In genomic region chr22:30325724-30326703, GRCh38 we compare ENCODE assay signal across 8 cellular contexts. TPM values are rescaled to one million over a fixed set of nuclear protein-coding genes. Genes with fewer than 3 reads are reported as not detected.
DNase-seq lines count a peak whose midpoint lies in the region; ATAC-seq and TF ChIP-seq lines count a peak whose summit lies in the region.

No MANE protein-coding gene starts in this region.

- H3K36me3 Mint-ChIP-seq in activated CD4-positive, alpha-beta T cell treated with anti-CD3 and anti-CD28 coated beads for 36 hours (ENCODE audit: low read depth), result peaks cover 19% of the 10 kb centered on the region

- peak overlapping the region; percentile 82 for H3K4me3 Mint-ChIP-seq in activated CD4-positive, alpha-beta T cell treated with anti-CD3 and anti-CD28 coated beads for 36 hours

- H3K4me1 ChIP-seq in RWPE2 (ENCODE audit: insufficient read depth, poor library complexity, severe bottlenecking), result peaks cover 21% of the 10 kb centered on the region
- peaks cover 53% of the 10 kb centered on the region for H3K4me1 ChIP-seq in effector memory CD4-positive, alpha-beta T cell (ENCODE audit: control insufficient read depth, insufficient read depth, low read length, poor library complexity, severe bottlenecking)
- peaks cover 47% of the 10 kb centered on the region for H3K4me1 ChIP-seq in muscle layer of colon (ENCODE audit: insufficient read depth, low read length)

- CTCF ChIA-PET in activated CD4-positive, alpha-beta T cell treated with anti-CD3 and anti-CD28 coated beads for 36 hours (lab: Charles Lee), result interaction anchor here (0.6 to 5.1 kb wide), 14 partner anchors 8 to 219 kb away, joined by 3 to 45 read pairs (median 4); partner anchors contain the start of gene CASTOR1

- H3K4me3 ChIP-seq in RWPE2 (ENCODE audit: severe bottlenecking) (peak overlapping the region; percentile 98), muscle layer of colon (ENCODE audit: low read depth in 1 of 2, low read length in 2 of 2) (peak overlapping the region; percentile 74 to 82)
- peak overlapping the region; percentile 95 for H3K4me3 ChIP-seq in effector memory CD4-positive, alpha-beta T cell (ENCODE audit: insufficient read depth, low read depth, low read length, poor library complexity, severe bottlenecking)

- DNase-seq in activated CD4-positive, alpha-beta T cell treated with anti-CD3 and anti-CD28 coated beads for 36 hours, result no peak
- no peak for DNase-seq in activated CD4-positive, alpha-beta T cell treated with anti-CD3 and anti-CD28 coated beads, Interleukin-2, amount 50 U/mL, for 4 hours
- DNase-seq in RWPE2 (ENCODE audit: low spot score) (no peak), NAMALWA (ENCODE audit: low spot score) (no peak), AML-193 (lab: John Stamatoyannopoulos, UW) (no peak)
- DNase-seq in effector memory CD4-positive, alpha-beta T cell, result no peak

- POLR2A ChIA-PET in activated CD4-positive, alpha-beta T cell treated with anti-CD3 and anti-CD28 coated beads for 36 hours (lab: Charles Lee), result interaction anchor here (0.6 to 1.8 kb wide), 9 partner anchors 8 to 488 kb away, joined by 3 to 11 read pairs (median 4); partner anchors contain the start of genes ASCC2, CCDC157 and SF3A1

- no peaks in the 10 kb centered on the region for H3K9me3 ChIP-seq in RWPE2 (ENCODE audit: severe bottlenecking)
- H3K9me3 ChIP-seq in effector memory CD4-positive, alpha-beta T cell (ENCODE audit: control insufficient read depth, low read length), result no peaks in the 10 kb centered on the region
- H3K9me3 ChIP-seq in muscle layer of colon (ENCODE audit: low read length), result no peaks in the 10 kb centered on the region

- TF ChIP-seq CTCF in RWPE2 (IDR thresholded peaks at IDR 0.05; ENCODE audit: poor library complexity, severe bottlenecking), result no peak

- H3K27me3 ChIP-seq in RWPE2 (ENCODE audit: insufficient read depth, poor library complexity, severe bottlenecking) (no peaks in the 10 kb centered on the region), muscle layer of colon (ENCODE audit: control insufficient read depth in 1 of 2, insufficient read depth in 2 of 2, low read length in 2 of 2) (no peaks in the 10 kb centered on the region)
- H3K27me3 ChIP-seq in effector memory CD4-positive, alpha-beta T cell (replicated peaks; ENCODE audit: control insufficient read depth, insufficient read depth, low read length, poor library complexity, severe bottlenecking), result no peaks in the 10 kb centered on the region

- intact Hi-C loops in activated CD4-positive, alpha-beta T cell treated with anti-CD3 and anti-CD28 coated beads for 36 hours (cut with DNase I, micrococcal nuclease), result loop anchor here (1.0 to 5.0 kb wide), 7 partner anchors 11 to 721 kb away; partner anchors contain the start of genes ASCC2 (in 1 of the 2), CASTOR1 (in 1 of the 2), CCDC157 (in 1 of the 2) and RNF215 (in 1 of the 2)

- H3K27ac ChIP-seq in RWPE2 (ENCODE audit: poor library complexity, severe bottlenecking) (peak overlapping the region; percentile 53), muscle layer of colon (ENCODE audit: low read depth, low read length) (peak overlapping the region; percentile 81)
- peak overlapping the region; percentile 73 for H3K27ac ChIP-seq in effector memory CD4-positive, alpha-beta T cell (ENCODE audit: insufficient read depth, low read length, poor library complexity, severe bottlenecking)

- H3K27me3 Mint-ChIP-seq in activated CD4-positive, alpha-beta T cell treated with anti-CD3 and anti-CD28 coated beads for 36 hours, result no peaks in the 10 kb centered on the region

- H3K36me3 ChIP-seq in RWPE2 (ENCODE audit: low read depth) (no peaks in the 10 kb centered on the region), muscle layer of colon (ENCODE audit: insufficient read depth, low read length) (no peaks in the 10 kb centered on the region)
- no peaks in the 10 kb centered on the region for H3K36me3 ChIP-seq in effector memory CD4-positive, alpha-beta T cell (ENCODE audit: control insufficient read depth, insufficient read depth, low read length)

- no peaks in the 10 kb centered on the region for H3K9me3 Mint-ChIP-seq in activated CD4-positive, alpha-beta T cell treated with anti-CD3 and anti-CD28 coated beads for 36 hours (ENCODE audit: low read depth)

- peak overlapping the region; percentile 71 for H3K27ac Mint-ChIP-seq in activated CD4-positive, alpha-beta T cell treated with anti-CD3 and anti-CD28 coated beads for 36 hours

- peak overlapping the region; percentile 60 for H3K9ac ChIP-seq in muscle layer of colon (ENCODE audit: low read length)

- peaks cover 52% of the 10 kb centered on the region for H3K4me1 Mint-ChIP-seq in activated CD4-positive, alpha-beta T cell treated with anti-CD3 and anti-CD28 coated beads for 36 hours

- peak; percentile 6 for ATAC-seq in activated CD4-positive, alpha-beta T cell treated with anti-CD3 and anti-CD28 coated beads for 36 hours
- ATAC-seq in HG02763 (IDR thresholded peaks at IDR 0.05; ENCODE audit: unreplicated experiment), result peak; percentile 16
- peak; percentile 18; the same call in 1 of the 3 replicates for ATAC-seq in RWPE2 (ENCODE audit: low read depth)

RNA-seq across cellular contexts. Expression of gene TBC1D10A, which starts 0.7 kb away (rescaled TPM):
- 10 to 100 TPM; 20.1 to 21.6 TPM for total RNA-seq in activated CD4-positive, alpha-beta T cell treated with anti-CD3 and anti-CD28 coated beads for 36 hours

RNA-seq across cellular contexts. Expression of gene SF3A1, which starts 30.7 kb away (rescaled TPM):
- total RNA-seq in activated CD4-positive, alpha-beta T cell treated with anti-CD3 and anti-CD28 coated beads for 36 hours, result 100 to 1,000 TPM; 254 to 499 TPM

RNA-seq across cellular contexts. Expression of gene CCDC157, which starts 30.8 kb away (rescaled TPM):
- total RNA-seq in activated CD4-positive, alpha-beta T cell treated with anti-CD3 and anti-CD28 coated beads for 36 hours, result 1 to 10 TPM; 2.4 to 3.7 TPM

RNA-seq across cellular contexts. Expression of gene CASTOR1, which starts 36.7 kb away (rescaled TPM):
- 1 to 10 TPM; 1.6 to 2.2 TPM for total RNA-seq in activated CD4-positive, alpha-beta T cell treated with anti-CD3 and anti-CD28 coated beads for 36 hours

RNA-seq across cellular contexts. Expression of gene OSM, which starts 59.4 kb away (rescaled TPM):
- 10 to 100 TPM; 13.8 to 17.6 TPM for total RNA-seq in activated CD4-positive, alpha-beta T cell treated with anti-CD3 and anti-CD28 coated beads for 36 hours
